32 cellular contexts compared by ENCODE assay signal in genomic region chr12:41089438-41089837, GRCh38.
DNase-seq lines count a peak whose midpoint lies in the region; ATAC-seq, FAIRE-seq and TF ChIP-seq lines count a peak whose summit lies in the region.
"Had no signal": no experiment of that assay in that cellular context is flagged by ENCODE, and none has a peak within 500 bp of the region (broad histone marks: within the 10 kb centered on the region; RNA-seq: fewer than 3 reads in every experiment).

No MANE protein-coding gene starts in this region.

- H3K23ac ChIP-seq in IMR-90 (ENCODE audit: low read depth, low read length), result no peak overlapping the region
- no peak overlapping the region for H3K23ac ChIP-seq in trophoblast cell (ENCODE audit: low read length)

- H2AK9ac ChIP-seq in IMR-90 (replicated peaks; ENCODE audit: low read depth, low read length, poor library complexity), result no peak overlapping the region

- TF ChIP-seq CTCF in HepG2 (CRISPR knock-in tag; IDR thresholded peaks at IDR 0.05) (no peak), right lobe of liver (IDR thresholded peaks at IDR 0.05) (no peak), A549 (IDR thresholded peaks at IDR 0.05) (no peak), IMR-90 (conservative IDR thresholded peaks at IDR 0.05; ENCODE audit: low read depth, low read length) (no peak)

- H3K14ac ChIP-seq in IMR-90 (replicated peaks; ENCODE audit: low read depth, low read length), result no peak overlapping the region
- H3K14ac ChIP-seq in trophoblast cell (ENCODE audit: low read length), result no peak overlapping the region

- in situ Hi-C loops in HepG2 (cut with HindIII; ENCODE audit: extremely low pct_ligation_motif_present, low pct_unique_long_range_greater_than_20kb), result no loop called here
- in situ Hi-C loops in IMR-90 (cut with MboI; ENCODE audit: low sequenced_read_pairs), result no loop called here

- no peak for TF ChIP-seq EP300 in HepG2 (IDR thresholded peaks at IDR 0.05; ENCODE audit: low read depth in 2 of 2, low read length in 2 of 2)
- TF ChIP-seq EP300 in HepG2 (CRISPR knock-in tag; IDR thresholded peaks at IDR 0.05; ENCODE audit: borderline replicate concordance), result no peak
- TF ChIP-seq EP300 in A549 (IDR thresholded peaks at IDR 0.05), result no peak

- TF ChIP-seq POLR2A in HepG2 (IDR thresholded peaks at IDR 0.05; ENCODE audit: insufficient read depth in 1 of 2, low read depth in 2 of 2, low read length in 2 of 2), result no peak
- TF ChIP-seq POLR2A in right lobe of liver (IDR thresholded peaks at IDR 0.05), result no peak
- no peak for TF ChIP-seq POLR2A in A549 (IDR thresholded peaks at IDR 0.05; ENCODE audit: low read length)
- no peak for TF ChIP-seq POLR2A in IMR-90 (IDR thresholded peaks at IDR 0.05; ENCODE audit: low read depth, low read length)

- no peaks in the 10 kb centered on the region for H3K79me1 ChIP-seq in IMR-90 (ENCODE audit: low read depth in 1 of 2, low read length in 2 of 2)
- no peaks in the 10 kb centered on the region for H3K79me1 ChIP-seq in trophoblast cell (ENCODE audit: low read length)

- no peaks in the 10 kb centered on the region for H3K4me1 ChIP-seq in HepG2 (ENCODE audit: insufficient read depth, low read length)
- H3K4me1 ChIP-seq in right lobe of liver, result no peaks in the 10 kb centered on the region
- H3K4me1 ChIP-seq in A549, result no peaks in the 10 kb centered on the region
- H3K4me1 ChIP-seq in IMR-90 (ENCODE audit: control insufficient read depth, insufficient read depth, low read length), result no peaks in the 10 kb centered on the region
- H3K4me1 ChIP-seq in trophoblast cell (ENCODE audit: control insufficient read depth in 1 of 2, insufficient read depth in 2 of 2, low read length in 2 of 2), result peaks cover 0 to 2% of the 10 kb centered on the region in 2 experiments
- H3K4me1 ChIP-seq: BE2C; BLaER1; BLaER1 treated with 17β-estradiol and CSF1 and Interleukin-3, amounts not matched to agents 10 nM and 100 nM; Caco-2 had no signal

- no TSS peak for BruUV-seq in HepG2 (replicated peaks; lab: Mats Ljungman, UMichigan)
- BruUV-seq in IMR-90 (replicated peaks; lab: Mats Ljungman, UMichigan), result no TSS peak

- 2% methylated on average over 2 of the region's 2 CpGs for WGBS in HepG2 (ENCODE audit: low lambda C conversion rate)
- 47% methylated on average over 2 of the region's 2 CpGs for WGBS in right lobe of liver (ENCODE audit: insufficient coverage, low coverage, low lambda C conversion rate, missing lambda C conversion rate)
- 65% methylated on average over 2 of the region's 2 CpGs for WGBS in A549 (ENCODE audit: missing lambda C conversion rate)
- no CpG with 5 or more reads among the region's 2 CpGs for WGBS in IMR-90 (ENCODE audit: extremely low coverage in 2 of 2, insufficient read length in 1 of 2), 2 experiments
- no CpG with 5 or more reads among the region's 2 CpGs for WGBS in trophoblast cell (ENCODE audit: extremely low coverage, insufficient coverage, insufficient read length)

- DNase-seq in HepG2 (ENCODE audit: low spot score) (no peak), right lobe of liver (no peak), A549 (ENCODE audit: low read depth in 1 of 2, low spot score in 1 of 2) (no peak), IMR-90 (no peak), trophoblast cell (no peak)
- DNase-seq: 8988T; ACHN; AML-193; BE2C; C1 segment of cervical spinal cord; Caco-2; Calu3; CD4-positive, alpha-beta memory T cell; CD4-positive, alpha-beta T cell; CD4-positive, CD25-positive, alpha-beta regulatory T cell; CD8-positive, alpha-beta memory T cell; CD8-positive, alpha-beta T cell; COR-L47; DMS 273 treated with DMSO at 0.1 percent for 48 hours; DMS153; DMS53; DMS79; DMS79 treated with DMSO at 0.1 percent for 48 hours; DND-41; EL had no signal

- H3K27me3 ChIP-seq in HepG2 (ENCODE audit: control insufficient read depth in 1 of 2, insufficient read depth in 2 of 2, low read length in 2 of 2) (no peaks in the 10 kb centered on the region), right lobe of liver (no peaks in the 10 kb centered on the region), IMR-90 (ENCODE audit: control insufficient read depth, insufficient read depth, low read length) (no peaks in the 10 kb centered on the region; the same call in 1 of the 2 replicates), trophoblast cell (ENCODE audit: insufficient read depth, low read length) (no peaks in the 10 kb centered on the region)
- H3K27me3 ChIP-seq: BE2C; BLaER1; BLaER1 treated with 17β-estradiol and CSF1 and Interleukin-3, amounts not matched to agents 10 nM and 100 nM had no signal

- H4K20me1 ChIP-seq in HepG2 (ENCODE audit: insufficient read depth, low read length) (no peaks in the 10 kb centered on the region), IMR-90 (ENCODE audit: insufficient read depth, low read length) (no peaks in the 10 kb centered on the region)
- H4K20me1 ChIP-seq: BLaER1; BLaER1 treated with 17β-estradiol and CSF1 and Interleukin-3, amounts not matched to agents 10 nM and 100 nM had no signal

- dilution Hi-C loops in IMR-90 (cut with HindIII; ENCODE audit: low sequenced_read_pairs, unreplicated experiment), result no loop called here

- H3K18ac ChIP-seq in IMR-90 (ENCODE audit: low read depth, low read length) (no peak overlapping the region), trophoblast cell (ENCODE audit: low read length) (no peak overlapping the region)

- H3K27ac ChIP-seq in HepG2 (ENCODE audit: extremely low read length, insufficient read depth, low read length) (no peak overlapping the region), right lobe of liver (no peak overlapping the region), A549 (no peak overlapping the region), IMR-90 (ENCODE audit: insufficient read depth, low read length) (no peak overlapping the region), trophoblast cell (ENCODE audit: low read depth, low read length) (no peak overlapping the region)
- H3K27ac ChIP-seq: 22Rv1; BLaER1; BLaER1 treated with 17β-estradiol and CSF1 and Interleukin-3, amounts not matched to agents 10 nM and 100 nM; C4-2B had no signal

- H3K4me3 ChIP-seq in HepG2 (replicated peaks in 1 of 3; ENCODE audit: insufficient read depth in 1 of 3, low read depth in 2 of 3, low read length in 3 of 3) (no peak overlapping the region), right lobe of liver (no peak overlapping the region), A549 (no peak overlapping the region), IMR-90 (ENCODE audit: insufficient read depth, low read depth, low read length) (no peak overlapping the region), trophoblast cell (ENCODE audit: low read depth, low read length) (no peak overlapping the region)
- H3K4me3 ChIP-seq: BLaER1; BLaER1 treated with 17β-estradiol and CSF1 and Interleukin-3, amounts not matched to agents 10 nM and 100 nM had no signal

- no peak overlapping the region for H2BK15ac ChIP-seq in IMR-90 (ENCODE audit: low read depth, low read length)

- FAIRE-seq in HepG2 (lab: Jason Lieb, UNC), result no peak
- no peak for FAIRE-seq in A549 (lab: Jason Lieb, UNC)
- FAIRE-seq: A204.1, D721Med had no signal

- H3K9me3 ChIP-seq in HepG2 (ENCODE audit: low read length) (no peaks in the 10 kb centered on the region; the same call in 1 of the 2 replicates), right lobe of liver (no peaks in the 10 kb centered on the region), A549 (no peaks in the 10 kb centered on the region), IMR-90 (ENCODE audit: control insufficient read depth, insufficient read depth, low read length) (no peaks in the 10 kb centered on the region), trophoblast cell (ENCODE audit: insufficient read depth, low read depth, low read length) (peaks cover 3% of the 10 kb centered on the region)
- H3K9me3 ChIP-seq: BE2C had no signal

- POLR2A ChIA-PET in HepG2 (lab: Yijun Ruan, JAX), result no interaction called here
- POLR2A ChIA-PET in A549 (lab: Yijun Ruan, JAX), result no interaction called here
- POLR2A ChIA-PET in IMR-90 (lab: Charles Lee; ENCODE audit: unreplicated experiment), result no interaction called here

- CTCF ChIA-PET in HepG2 (lab: Yijun Ruan, JAX; ENCODE audit: low intra/inter-chr PET ratio, low total read pairs) (no interaction called here), A549 (lab: Yijun Ruan, JAX) (no interaction called here), IMR-90 (lab: Yijun Ruan, JAX) (no interaction called here)

- no peak overlapping the region for H2BK20ac ChIP-seq in IMR-90 (ENCODE audit: low read depth, low read length)

- H3K36me3 ChIP-seq in HepG2 (replicated peaks in 1 of 2; ENCODE audit: control insufficient read depth in 1 of 2, insufficient read depth in 2 of 2, low read length in 2 of 2), result no peaks in the 10 kb centered on the region
- no peaks in the 10 kb centered on the region for H3K36me3 ChIP-seq in right lobe of liver
- no peaks in the 10 kb centered on the region for H3K36me3 ChIP-seq in IMR-90 (ENCODE audit: control insufficient read depth, insufficient read depth, low read length)
- H3K36me3 ChIP-seq in trophoblast cell (ENCODE audit: control insufficient read depth in 1 of 2, insufficient read depth in 2 of 2, low read length in 2 of 2), result no peaks in the 10 kb centered on the region
- H3K36me3 ChIP-seq: BE2C; BLaER1; BLaER1 treated with 17β-estradiol and CSF1 and Interleukin-3, amounts not matched to agents 10 nM and 100 nM had no signal

- no peak overlapping the region for H4K91ac ChIP-seq in IMR-90 (ENCODE audit: insufficient read depth, low read depth, low read length)
- H4K91ac ChIP-seq in trophoblast cell (ENCODE audit: low read depth, low read length), result no peak overlapping the region

- H2BK120ac ChIP-seq in IMR-90 (ENCODE audit: low read depth, low read length), result no peak overlapping the region
- H2BK120ac ChIP-seq in trophoblast cell (ENCODE audit: insufficient read depth, low read length, poor library complexity), result no peak overlapping the region

- no peak overlapping the region for H4K5ac ChIP-seq in IMR-90 (ENCODE audit: low read depth, low read length)

- intact Hi-C loops in HepG2 (cut with micrococcal nuclease; ENCODE audit: unreplicated experiment) (no loop called here), right lobe of liver (cut with DNase I) (no loop called here), IMR-90 (cut with micrococcal nuclease) (no loop called here)

- TF ChIP-seq RAD21 in HepG2 (CRISPR knock-in tag; IDR thresholded peaks at IDR 0.05) (no peak), A549 (conservative IDR thresholded peaks at IDR 0.05 in 1 of 2, IDR thresholded peaks at IDR 0.05 in 1 of 2) (no peak), IMR-90 (IDR thresholded peaks at IDR 0.05; ENCODE audit: low read length) (no peak)

- H3K4me2 ChIP-seq in HepG2 (ENCODE audit: low read depth, low read length), result no peak overlapping the region
- no peak overlapping the region for H3K4me2 ChIP-seq in A549
- H3K4me2 ChIP-seq in IMR-90 (ENCODE audit: low read depth, low read length), result no peak overlapping the region
- H3K4me2 ChIP-seq in trophoblast cell (ENCODE audit: low read length), result no peak overlapping the region
- H3K4me2 ChIP-seq: BLaER1; BLaER1 treated with 17β-estradiol and CSF1 and Interleukin-3, amounts not matched to agents 10 nM and 100 nM had no signal

- H4K8ac ChIP-seq in IMR-90 (ENCODE audit: low read depth in 2 of 2, low read length in 2 of 2), result no peak overlapping the region
- H4K8ac ChIP-seq in trophoblast cell (ENCODE audit: low read depth, low read length), result no peak overlapping the region

- H2AK5ac ChIP-seq in IMR-90 (ENCODE audit: low read depth, low read length), result no peak overlapping the region
- H2AK5ac ChIP-seq in trophoblast cell (ENCODE audit: low read length), result no peak overlapping the region

- no peak overlapping the region for H3K4ac ChIP-seq in IMR-90 (ENCODE audit: low read depth, low read length)
- no peak overlapping the region for H3K4ac ChIP-seq in trophoblast cell (ENCODE audit: low read depth, low read length)

- H3K9me1 ChIP-seq in IMR-90 (ENCODE audit: insufficient read depth, low read length), result no peaks in the 10 kb centered on the region

- H2BK5ac ChIP-seq in IMR-90 (ENCODE audit: low read depth, low read length, poor library complexity, severe bottlenecking) (no peak overlapping the region), trophoblast cell (ENCODE audit: low read depth, low read length, poor library complexity) (no peak overlapping the region)

- H3K9ac ChIP-seq in HepG2 (ENCODE audit: insufficient read depth, low read depth, low read length), result no peak overlapping the region
- no peak overlapping the region for H3K9ac ChIP-seq in IMR-90 (ENCODE audit: low read depth, low read length)
- H3K9ac ChIP-seq in trophoblast cell (ENCODE audit: low read length), result no peak overlapping the region
- H3K9ac ChIP-seq: BLaER1; BLaER1 treated with 17β-estradiol and CSF1 and Interleukin-3, amounts not matched to agents 10 nM and 100 nM had no signal

- no peak overlapping the region for H2BK12ac ChIP-seq in trophoblast cell (ENCODE audit: low read length)

- no peaks in the 10 kb centered on the region for H3K79me2 ChIP-seq in HepG2 (ENCODE audit: insufficient read depth, low read length)
- no peaks in the 10 kb centered on the region for H3K79me2 ChIP-seq in trophoblast cell (ENCODE audit: control insufficient read depth, insufficient read depth, low read length, poor library complexity)

- ATAC-seq in HepG2 (no peak), right lobe of liver (no peak), A549 (no peak), IMR-90 (ENCODE audit: low read depth) (no peak)
- ATAC-seq in activated CD4-positive, CD25-positive, alpha-beta regulatory T cell treated with anti-CD3 and anti-CD28 coated beads, Interleukin-2, amount 50 U/mL, for 24 hours, result no peak
- ATAC-seq: CD8-positive, alpha-beta T cell had no signal

- H3K56ac ChIP-seq in IMR-90 (ENCODE audit: extremely low read depth, insufficient read depth, low read length), result no peak overlapping the region

- no peak overlapping the region for H4K12ac ChIP-seq in trophoblast cell (ENCODE audit: low read depth, low read length)

- H2AFZ ChIP-seq in HepG2 (ENCODE audit: low read length) (no peak overlapping the region), IMR-90 (replicated peaks; ENCODE audit: low read length, poor library complexity) (no peak overlapping the region), trophoblast cell (ENCODE audit: insufficient read depth, low read length, poor library complexity) (no peak overlapping the region)

Comparison
In these comparisons a context has a peak if more than half of its experiments do, and no peak if none do; other contexts are left out.
1. Of the 38 proteins assayed by ChIP-seq in both HepG2 and A549: peak only in HepG2: none; only in A549: none; in both: MAFK; in neither: 37.